In the genomic region with DNA sequence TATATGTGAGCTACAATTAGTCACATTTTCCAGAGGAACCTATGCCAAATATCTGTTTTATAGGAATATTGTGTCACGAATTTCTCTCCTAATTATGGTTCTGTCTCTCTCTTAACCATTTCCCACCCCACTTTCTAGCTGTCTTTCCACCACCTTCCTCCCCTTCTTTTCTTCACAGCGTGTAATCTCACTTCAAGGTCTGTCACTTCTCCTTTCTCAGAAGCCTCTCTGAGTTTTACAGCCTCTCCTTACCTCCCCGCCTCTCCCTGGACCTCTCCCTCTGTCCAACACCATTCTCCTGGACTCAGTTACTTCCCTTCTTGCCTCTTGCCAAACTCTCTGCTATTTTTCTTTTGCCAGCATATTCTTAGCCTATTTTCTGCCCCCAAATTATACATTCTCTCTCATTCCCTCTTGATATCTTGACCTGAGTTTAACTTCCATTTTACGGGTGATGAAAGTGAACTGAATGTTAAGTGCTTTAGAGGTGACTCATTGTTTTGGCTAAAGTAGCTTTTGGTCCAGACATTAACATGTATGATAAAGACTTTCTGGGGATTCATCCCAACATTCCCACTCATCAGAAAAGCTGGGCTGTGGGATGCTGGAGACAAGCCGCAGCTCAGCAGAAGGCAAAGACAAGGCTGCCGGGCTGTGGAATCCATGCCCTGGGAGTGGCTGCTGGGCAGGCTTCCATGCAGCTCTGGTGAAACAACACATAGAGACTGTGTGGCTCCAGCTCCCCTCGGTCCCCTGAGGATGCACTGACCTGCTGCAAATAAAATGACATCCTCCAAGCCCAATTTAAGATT, we compare ENCODE assay signal across 12 cellular contexts.
DNase-seq lines count a peak whose midpoint lies in the region; ATAC-seq lines count a peak whose summit lies in the region.
"Had no signal": no experiment of that assay in that cellular context is flagged by ENCODE, and none has a peak within 500 bp of the region (broad histone marks: within the 10 kb centered on the region; RNA-seq: fewer than 3 reads in every experiment).

No MANE protein-coding gene starts in this region.

- H3K36me3 ChIP-seq in neuronal stem cell (replicated peaks in 1 of 2; ENCODE audit: control insufficient read depth in 2 of 2, insufficient read depth in 2 of 2, low read length in 2 of 2) = no peaks in the 10 kb centered on the region
- no peaks in the 10 kb centered on the region for H3K36me3 ChIP-seq in naive thymus-derived CD4-positive, alpha-beta T cell (ENCODE audit: control insufficient read depth in 2 of 3, insufficient read depth in 3 of 3, low read length in 3 of 3)
- H3K36me3 ChIP-seq: suprapubic skin had no signal

- no peak overlapping the region for H3K23ac ChIP-seq in neuronal stem cell (ENCODE audit: low read depth, low read length, poor library complexity)

- no CpG with 5 or more reads among the region's 7 CpGs for WGBS in neuronal stem cell (ENCODE audit: extremely low coverage in 2 of 2, insufficient read length in 2 of 2, insufficient replicate concordance in 1 of 2), 2 donors

- no peak overlapping the region for H3K9ac ChIP-seq in neuronal stem cell (ENCODE audit: low read depth, low read length, poor library complexity)

- H2BK120ac ChIP-seq in neuronal stem cell (ENCODE audit: low read depth, low read length) = no peak overlapping the region

- DNase-seq in EH (ENCODE audit: low read depth) (peak; percentile 71), OCI-M1 (lab: John Stamatoyannopoulos, UW) (peak; percentile 2), fibroblast of peridontal ligament (ENCODE audit: extremely low read depth) (peak; percentile 1), pons (ENCODE audit: low spot score) (peak; percentile 49), neuronal stem cell (ENCODE audit: low spot score) (no peak)
- DNase-seq in activated T-helper 2 cell treated with anti-CD3 and anti-CD28 coated beads, Interferon-gamma antibody, Interleukin-2, Interleukin-4, amounts not matched to agents 10 μg/mL and 5 μg/mL and 100 μg/mL, durations not matched to agents 14 hours and 24 hours and 36 hours (ENCODE audit: low spot score) = no peak
- no peak for DNase-seq in naive thymus-derived CD4-positive, alpha-beta T cell
- DNase-seq: Caco-2; stimulated activated CD4-positive, alpha-beta T cell treated with anti-CD3 and anti-CD28 coated beads, Interleukin-4, amount 100 ng/mL, for 4 hours had no signal

- H2AFZ ChIP-seq in neuronal stem cell (ENCODE audit: low read length) = no peak overlapping the region

- no peaks in the 10 kb centered on the region for H3K9me3 ChIP-seq in neuronal stem cell (replicated peaks in 1 of 2; ENCODE audit: control insufficient read depth in 2 of 2, insufficient read depth in 1 of 2, low read depth in 1 of 2, low read length in 2 of 2)
- H3K9me3 ChIP-seq in naive thymus-derived CD4-positive, alpha-beta T cell (ENCODE audit: control insufficient read depth in 2 of 3, low read length in 3 of 3) = no peaks in the 10 kb centered on the region
- H3K9me3 ChIP-seq: Caco-2, suprapubic skin had no signal

- H3K4me3 Mint-ChIP-seq in activated T-helper 2 cell treated with anti-CD3 and anti-CD28 coated beads, Interferon-gamma antibody, Interleukin-2, Interleukin-4, amounts not matched to agents 10 μg/mL and 5 μg/mL and 100 μg/mL, durations not matched to agents 14 hours and 24 hours and 36 hours (ENCODE audit: low read depth) = no peak overlapping the region
- no peak overlapping the region for H3K4me3 Mint-ChIP-seq in naive thymus-derived CD4-positive, alpha-beta T cell
- H3K4me3 Mint-ChIP-seq: T-helper 1 cell treated with Interleukin-12 subunit alpha and Interleukin-12 subunit beta and Interleukin-4 antibody, amounts not matched to agents 30 μg/mL and 1 μg/mL, for 36 hours had no signal

- no peak overlapping the region for H3K18ac ChIP-seq in neuronal stem cell (ENCODE audit: low read length)

- no peak overlapping the region for H2BK15ac ChIP-seq in neuronal stem cell (ENCODE audit: low read length)

- H2AK5ac ChIP-seq in neuronal stem cell (ENCODE audit: low read depth, low read length) = no peak overlapping the region

- H3K27me3 ChIP-seq in neuronal stem cell (ENCODE audit: control insufficient read depth in 3 of 3, insufficient read depth in 3 of 3, low read depth in 1 of 3, low read length in 3 of 3) = no peaks in the 10 kb centered on the region
- H3K27me3 ChIP-seq in naive thymus-derived CD4-positive, alpha-beta T cell (ENCODE audit: control insufficient read depth in 2 of 2, insufficient read depth in 2 of 2, low read length in 2 of 2) = no peaks in the 10 kb centered on the region
- H3K27me3 ChIP-seq: suprapubic skin had no signal

- H3K4ac ChIP-seq in neuronal stem cell (ENCODE audit: low read length) = no peak overlapping the region

- no peak overlapping the region for H3K4me2 ChIP-seq in neuronal stem cell (ENCODE audit: insufficient read depth, low read length, poor library complexity, severe bottlenecking)

- POLR2A ChIA-PET in naive thymus-derived CD4-positive, alpha-beta T cell (lab: Charles Lee) = no interaction called here

- H4K8ac ChIP-seq in neuronal stem cell (ENCODE audit: low read depth, low read length) = no peak overlapping the region

- H3K79me1 ChIP-seq in neuronal stem cell (ENCODE audit: low read depth, low read length) = no peaks in the 10 kb centered on the region

- no peak for ATAC-seq in GM21515 (IDR thresholded peaks at IDR 0.05; ENCODE audit: unreplicated experiment)
- ATAC-seq in naive thymus-derived CD4-positive, alpha-beta T cell = no peak

- H3K4me1 Mint-ChIP-seq in activated T-helper 2 cell treated with anti-CD3 and anti-CD28 coated beads, Interferon-gamma antibody, Interleukin-2, Interleukin-4, amounts not matched to agents 10 μg/mL and 5 μg/mL and 100 μg/mL, durations not matched to agents 14 hours and 24 hours and 36 hours (ENCODE audit: low read depth) = no peaks in the 10 kb centered on the region
- H3K4me1 Mint-ChIP-seq in naive thymus-derived CD4-positive, alpha-beta T cell = peaks cover 0 to 9% (median 6%) of the 10 kb centered on the region in 7 donors

- H3K27ac ChIP-seq in neuronal stem cell (replicated peaks; ENCODE audit: low read length) = no peak overlapping the region
- H3K27ac ChIP-seq in naive thymus-derived CD4-positive, alpha-beta T cell (ENCODE audit: low read depth, low read length) = no peak overlapping the region
- H3K27ac ChIP-seq: suprapubic skin had no signal

- H2BK12ac ChIP-seq in neuronal stem cell (ENCODE audit: low read length) = no peak overlapping the region

- H3K4me1 ChIP-seq in neuronal stem cell (ENCODE audit: control insufficient read depth in 2 of 2, insufficient read depth in 1 of 2, low read depth in 1 of 2, low read length in 2 of 2) = peaks cover 0 to 2% of the 10 kb centered on the region in 2 donors
- H3K4me1 ChIP-seq in naive thymus-derived CD4-positive, alpha-beta T cell (ENCODE audit: control insufficient read depth in 2 of 2, insufficient read depth in 2 of 2, low read length in 2 of 2) = no peaks in the 10 kb centered on the region
- H3K4me1 ChIP-seq: Caco-2 had no signal

- no peak overlapping the region for H2BK5ac ChIP-seq in neuronal stem cell (ENCODE audit: low read length)

- H3K27ac Mint-ChIP-seq in activated T-helper 2 cell treated with anti-CD3 and anti-CD28 coated beads, Interferon-gamma antibody, Interleukin-2, Interleukin-4, amounts not matched to agents 10 μg/mL and 5 μg/mL and 100 μg/mL, durations not matched to agents 14 hours and 24 hours and 36 hours = no peak overlapping the region
- no peak overlapping the region for H3K27ac Mint-ChIP-seq in naive thymus-derived CD4-positive, alpha-beta T cell
- H3K27ac Mint-ChIP-seq: T-helper 1 cell treated with Interleukin-12 subunit alpha and Interleukin-12 subunit beta and Interleukin-4 antibody, amounts not matched to agents 30 μg/mL and 1 μg/mL, for 36 hours had no signal

- H4K91ac ChIP-seq in neuronal stem cell (ENCODE audit: low read depth, low read length, poor library complexity) = no peak overlapping the region

- H3K36me3 Mint-ChIP-seq in activated T-helper 2 cell treated with anti-CD3 and anti-CD28 coated beads, Interferon-gamma antibody, Interleukin-2, Interleukin-4, amounts not matched to agents 10 μg/mL and 5 μg/mL and 100 μg/mL, durations not matched to agents 14 hours and 24 hours and 36 hours (ENCODE audit: low read depth) = no peaks in the 10 kb centered on the region
- no peaks in the 10 kb centered on the region for H3K36me3 Mint-ChIP-seq in naive thymus-derived CD4-positive, alpha-beta T cell

- H3K27me3 Mint-ChIP-seq in activated T-helper 2 cell treated with anti-CD3 and anti-CD28 coated beads, Interferon-gamma antibody, Interleukin-2, Interleukin-4, amounts not matched to agents 10 μg/mL and 5 μg/mL and 100 μg/mL, durations not matched to agents 14 hours and 24 hours and 36 hours (ENCODE audit: low read depth) = peaks cover 8% of the 10 kb centered on the region
- peaks cover 0 to 6% (median 0%) of the 10 kb centered on the region in 5 donors for H3K27me3 Mint-ChIP-seq in naive thymus-derived CD4-positive, alpha-beta T cell

- no peaks in the 10 kb centered on the region for H3K9me3 Mint-ChIP-seq in activated T-helper 2 cell treated with anti-CD3 and anti-CD28 coated beads, Interferon-gamma antibody, Interleukin-2, Interleukin-4, amounts not matched to agents 10 μg/mL and 5 μg/mL and 100 μg/mL, durations not matched to agents 14 hours and 24 hours and 36 hours
- H3K9me3 Mint-ChIP-seq in naive thymus-derived CD4-positive, alpha-beta T cell = no peaks in the 10 kb centered on the region
- H3K9me3 Mint-ChIP-seq: T-helper 1 cell treated with Interleukin-12 subunit alpha and Interleukin-12 subunit beta and Interleukin-4 antibody, amounts not matched to agents 30 μg/mL and 1 μg/mL, for 36 hours had no signal

- H3K14ac ChIP-seq in neuronal stem cell (ENCODE audit: low read length) = no peak overlapping the region

- no peak overlapping the region for H3K4me3 ChIP-seq in neuronal stem cell (ENCODE audit: low read length in 2 of 2)
- H3K4me3 ChIP-seq in naive thymus-derived CD4-positive, alpha-beta T cell (ENCODE audit: low read length) = no peak overlapping the region
- H3K4me3 ChIP-seq: suprapubic skin had no signal

- intact Hi-C loops in activated T-helper 2 cell treated with anti-CD3 and anti-CD28 coated beads, Interferon-gamma antibody, Interleukin-2, Interleukin-4, amounts not matched to agents 10 μg/mL and 5 μg/mL and 100 μg/mL, durations not matched to agents 14 hours and 24 hours and 36 hours (cut with micrococcal nuclease) = no loop called here
- intact Hi-C loops in naive thymus-derived CD4-positive, alpha-beta T cell (cut with micrococcal nuclease) = no loop called here

- CTCF ChIA-PET in naive thymus-derived CD4-positive, alpha-beta T cell (lab: Charles Lee) = interaction anchor here (0.9 kb wide), 1 partner anchor 17 kb away, joined by 4 read pairs; no protein-coding TSS in a partner anchor

Comparison
In these comparisons a context has a peak if more than half of its experiments do, and no peak if none do; other contexts are left out.
1. DNase-seq: peak in EH (single experiment), OCI-M1 (single experiment), fibroblast of peridontal ligament (single experiment) and pons (single experiment); none in activated T-helper 2 cell treated with anti-CD3 and anti-CD28 coated beads, Interferon-gamma antibody, Interleukin-2, Interleukin-4, amounts not matched to agents 10 μg/mL and 5 μg/mL and 100 μg/mL, durations not matched to agents 14 hours and 24 hours and 36 hours (single experiment), neuronal stem cell (single experiment) and naive thymus-derived CD4-positive, alpha-beta T cell (0 of 9).